Comparison of ENCODE assay signal across 8 cellular contexts in the genomic region with DNA sequence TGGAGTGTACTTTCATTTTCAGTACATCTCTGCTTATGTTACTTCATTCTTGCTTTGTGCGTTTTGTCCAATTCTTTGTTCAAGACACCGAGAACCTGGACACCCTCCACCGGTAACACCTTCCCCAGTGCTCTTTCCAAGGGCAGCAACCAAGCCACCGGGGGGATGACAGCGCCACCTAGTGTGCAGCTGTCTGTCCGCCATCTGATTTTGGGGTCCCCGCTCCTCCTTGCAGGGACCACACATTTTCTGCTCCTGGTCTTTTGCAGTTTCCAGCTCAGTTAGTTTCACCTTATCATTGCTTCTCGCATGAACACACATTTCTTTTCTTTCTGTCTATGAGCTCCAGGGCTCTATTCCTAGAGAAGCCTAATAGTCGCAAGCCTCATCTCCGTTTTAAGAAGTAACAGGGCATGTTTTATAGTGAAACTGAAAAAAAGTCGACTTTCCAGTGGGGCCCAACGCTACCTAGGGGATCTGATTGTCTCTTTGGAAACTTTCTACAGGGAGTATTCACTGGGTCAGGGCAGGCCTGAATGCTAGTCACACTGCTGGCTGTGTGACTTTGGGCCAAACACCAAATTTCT.
DNase-seq lines count a peak whose midpoint lies in the region; ATAC-seq and TF ChIP-seq lines count a peak whose summit lies in the region.

No MANE protein-coding gene starts in this region.

- no TSS peak for BruUV-seq in PC-3 (replicated peaks; lab: Mats Ljungman, UMichigan)

- H3K27me3 ChIP-seq in PC-3 (ENCODE audit: low read length) (no peaks in the 10 kb centered on the region), psoas muscle (ENCODE audit: insufficient read depth in 3 of 3, low read length in 2 of 3) (no peaks in the 10 kb centered on the region)
- H3K27me3 ChIP-seq in effector memory CD4-positive, alpha-beta T cell (replicated peaks; ENCODE audit: control insufficient read depth, insufficient read depth, low read length, poor library complexity, severe bottlenecking), result no peaks in the 10 kb centered on the region

- H3K79me2 ChIP-seq in PC-3 (ENCODE audit: low read length), result no peaks in the 10 kb centered on the region

- no peak for ATAC-seq in PC-3
- ATAC-seq in psoas muscle, result no peak
- no peak for ATAC-seq in HG02840 (IDR thresholded peaks at IDR 0.05; ENCODE audit: low FRiP score, unreplicated experiment)

- H3K9me3 ChIP-seq in PC-3 (ENCODE audit: low read length) (no peaks in the 10 kb centered on the region), psoas muscle (no peaks in the 10 kb centered on the region)
- no peaks in the 10 kb centered on the region for H3K9me3 ChIP-seq in effector memory CD4-positive, alpha-beta T cell (ENCODE audit: control insufficient read depth, low read length)

- no peak overlapping the region for H3K4me2 ChIP-seq in PC-3 (ENCODE audit: low read length)

- H3K36me3 ChIP-seq in PC-3 (ENCODE audit: low read depth, low read length), result no peaks in the 10 kb centered on the region
- H3K36me3 ChIP-seq in psoas muscle (ENCODE audit: insufficient read depth in 1 of 2, low read depth in 1 of 2), result no peaks in the 10 kb centered on the region
- no peaks in the 10 kb centered on the region for H3K36me3 ChIP-seq in effector memory CD4-positive, alpha-beta T cell (ENCODE audit: control insufficient read depth, insufficient read depth, low read length)

- H3K9me2 ChIP-seq in PC-3 (replicated peaks; ENCODE audit: low read length), result no peaks in the 10 kb centered on the region

- no peak overlapping the region for H3K4me3 ChIP-seq in PC-3 (ENCODE audit: low read length)
- H3K4me3 ChIP-seq in choroid plexus epithelial cell (ENCODE audit: low read depth, low read length), result no peak overlapping the region
- H3K4me3 ChIP-seq in psoas muscle, result no peak overlapping the region
- H3K4me3 ChIP-seq in effector memory CD4-positive, alpha-beta T cell (ENCODE audit: insufficient read depth, low read depth, low read length, poor library complexity, severe bottlenecking), result no peak overlapping the region

- no peak overlapping the region for H3K27ac ChIP-seq in PC-3 (ENCODE audit: low read length)
- no peak overlapping the region for H3K27ac ChIP-seq in psoas muscle
- H3K27ac ChIP-seq in effector memory CD4-positive, alpha-beta T cell (ENCODE audit: insufficient read depth, low read length, poor library complexity, severe bottlenecking), result no peak overlapping the region

- 69% methylated on average over 12 of the region's 12 CpGs for WGBS in psoas muscle, 3 donors

- peak; percentile 74 for DNase-seq in activated effector memory CD4-positive, alpha-beta T cell treated with anti-CD3 and anti-CD28 coated beads, Interleukin-2, amount 50 U/mL, for 16 hours
- no peak for DNase-seq in activated effector memory CD4-positive, alpha-beta T cell treated with Interleukin-2 at 50 U/mL for 16 hours
- DNase-seq in PC-3 (peak; percentile 27), choroid plexus epithelial cell (ENCODE audit: low read depth) (peak; percentile 21), psoas muscle (no peak), NCI-H187 treated with DMSO at 0.1 percent for 48 hours (lab: John Stamatoyannopoulos, UW) (no peak)
- no peak for DNase-seq in effector memory CD4-positive, alpha-beta T cell

- no peak overlapping the region for H2AFZ ChIP-seq in PC-3 (ENCODE audit: low read length)

- CTCF ChIA-PET in PC-3 (lab: Charles Lee), result no interaction called here

- TF ChIP-seq CTCF in PC-3 (conservative IDR thresholded peaks at IDR 0.05; ENCODE audit: low read depth, low read length) (peak; percentile 81), choroid plexus epithelial cell (conservative IDR thresholded peaks at IDR 0.05; ENCODE audit: low read depth, low read length) (peak; percentile 73), psoas muscle (IDR thresholded peaks at IDR 0.05) (peak; percentile 38)

- no peaks in the 10 kb centered on the region for H3K4me1 ChIP-seq in PC-3 (ENCODE audit: insufficient read depth, low read length)
- H3K4me1 ChIP-seq in psoas muscle, result no peaks in the 10 kb centered on the region
- H3K4me1 ChIP-seq in effector memory CD4-positive, alpha-beta T cell (ENCODE audit: control insufficient read depth, insufficient read depth, low read length, poor library complexity, severe bottlenecking), result peaks cover 6% of the 10 kb centered on the region

- no peak overlapping the region for H3K9ac ChIP-seq in PC-3 (ENCODE audit: low read length)

- POLR2A ChIA-PET in PC-3 (lab: Charles Lee; ENCODE audit: unreplicated experiment), result no interaction called here

- intact Hi-C loops in PC-3 (cut with micrococcal nuclease), result no loop called here
- intact Hi-C loops in psoas muscle (cut with DNase I), result no loop called here

- H4K20me1 ChIP-seq in PC-3 (ENCODE audit: low read length), result no peaks in the 10 kb centered on the region

- no peaks in the 10 kb centered on the region for H3F3A ChIP-seq in PC-3 (ENCODE audit: low read length, unreplicated experiment)

Comparison
In these comparisons a context has a peak if more than half of its experiments do, and no peak if none do; other contexts are left out.
1. DNase-seq: peak in activated effector memory CD4-positive, alpha-beta T cell treated with anti-CD3 and anti-CD28 coated beads, Interleukin-2, amount 50 U/mL, for 16 hours (single experiment), PC-3 (single experiment) and choroid plexus epithelial cell (single experiment); none in activated effector memory CD4-positive, alpha-beta T cell treated with Interleukin-2 at 50 U/mL for 16 hours (single experiment), psoas muscle (0 of 2), NCI-H187 treated with DMSO at 0.1 percent for 48 hours (single experiment) and effector memory CD4-positive, alpha-beta T cell (0 of 3).
2. Peak in every context shown above with its lines, with median percentiles within 50 percentile points of each other: CTCF ChIP-seq.